In genomic region chr6:90083891-90084290, GRCh38 we compare ENCODE assay signal across 11 cellular contexts.
DNase-seq lines count a peak whose midpoint lies in the region; ATAC-seq and TF ChIP-seq lines count a peak whose summit lies in the region.
"Had no signal": no experiment of that assay in that cellular context is flagged by ENCODE, and none has a peak within 500 bp of the region (broad histone marks: within the 10 kb centered on the region; RNA-seq: fewer than 3 reads in every experiment).

No MANE protein-coding gene starts in this region.

- intact Hi-C loops in OCI-LY7 (cut with micrococcal nuclease; ENCODE audit: unreplicated experiment) = no loop called here

- peak; percentile 51 for DNase-seq in GM12865 (ENCODE audit: low read depth)
- DNase-seq in OCI-LY7 (ENCODE audit: low spot score) = peak; percentile 63
- DNase-seq in central memory CD8-positive, alpha-beta T cell (ENCODE audit: low spot score in 2 of 2) = no peak
- no peak for DNase-seq in DMS 273 treated with DMSO at 0.1 percent for 48 hours (lab: John Stamatoyannopoulos, UW)
- DNase-seq in GM19240 (ENCODE audit: insufficient read length, low spot score) = no peak
- no peak for DNase-seq in anterior cingulate cortex (lab: John Stamatoyannopoulos, UW)
- DNase-seq: DMS79 had no signal

- peaks cover 63% of the 10 kb centered on the region for H3K4me1 ChIP-seq in OCI-LY7 (ENCODE audit: insufficient read depth, low read length, poor library complexity, severe bottlenecking)

- POLR2A ChIA-PET in OCI-LY7 (lab: Charles Lee) = interaction anchor here (0.6 to 1.3 kb wide), 4 partner anchors 9 to 149 kb away, joined by 3 to 4 read pairs (median 4); no protein-coding TSS in a partner anchor

- no peaks in the 10 kb centered on the region for H3K9me3 Mint-ChIP-seq in central memory CD8-positive, alpha-beta T cell
- H3K9me3 Mint-ChIP-seq: neural crest cell, WTC11 had no signal

- no peak overlapping the region for H2AFZ ChIP-seq in OCI-LY7 (ENCODE audit: low read length)

- no peaks in the 10 kb centered on the region for H3K9me3 ChIP-seq in OCI-LY7 (ENCODE audit: low read length)

- H3K4me2 ChIP-seq in OCI-LY7 (ENCODE audit: low read length) = peak overlapping the region; percentile 49

- peaks cover 7% of the 10 kb centered on the region for H3K27me3 Mint-ChIP-seq in central memory CD8-positive, alpha-beta T cell

- no peaks in the 10 kb centered on the region for H3K9me2 ChIP-seq in OCI-LY7 (ENCODE audit: insufficient read depth, low read length)

- CTCF ChIA-PET in OCI-LY7 (lab: Charles Lee; ENCODE audit: unreplicated experiment) = no interaction called here

- H3K79me2 ChIP-seq in OCI-LY7 (ENCODE audit: insufficient read depth, low read depth, low read length) = peaks cover 50% of the 10 kb centered on the region; the same call in 1 of the 2 replicates

- H3K27ac ChIP-seq in OCI-LY7 (ENCODE audit: low read depth, low read length, poor library complexity, severe bottlenecking) = peak overlapping the region; percentile 10

- H3K4me3 ChIP-seq in GM12865 (ENCODE audit: low read depth, low read length) = no peak overlapping the region
- no peak overlapping the region for H3K4me3 ChIP-seq in OCI-LY7 (ENCODE audit: low read depth, low read length, poor library complexity, severe bottlenecking)

- TF ChIP-seq CTCF in GM12865 (IDR thresholded peaks at IDR 0.05; ENCODE audit: insufficient read depth, low read depth, low read length, missing control alignments) = no peak
- TF ChIP-seq CTCF in OCI-LY7 (conservative IDR thresholded peaks at IDR 0.05; ENCODE audit: low read length) = no peak

- peaks cover 23% of the 10 kb centered on the region; the same call in 1 of the 2 replicates for H4K20me1 ChIP-seq in OCI-LY7 (ENCODE audit: insufficient read depth, low read length)

- peaks cover 11% of the 10 kb centered on the region for H3K36me3 Mint-ChIP-seq in central memory CD8-positive, alpha-beta T cell (ENCODE audit: insufficient read depth)
- H3K36me3 Mint-ChIP-seq: WTC11 had no signal

- ATAC-seq in HG02610 (IDR thresholded peaks at IDR 0.05; ENCODE audit: unreplicated experiment) = peak; percentile 31
- no peak for ATAC-seq in central memory CD8-positive, alpha-beta T cell (replicated peaks; ENCODE audit: extremely low read depth, poor library complexity, severe bottlenecking)
- ATAC-seq in HG03108 (IDR thresholded peaks at IDR 0.05; ENCODE audit: unreplicated experiment) = no peak
- ATAC-seq: WTC11 had no signal

- peak overlapping the region; percentile 72 for H3K27ac Mint-ChIP-seq in central memory CD8-positive, alpha-beta T cell (ENCODE audit: low read depth)
- H3K27ac Mint-ChIP-seq: WTC11 had no signal

- H3K4me3 Mint-ChIP-seq in central memory CD8-positive, alpha-beta T cell = peak overlapping the region; percentile 36
- H3K4me3 Mint-ChIP-seq: neural crest cell, WTC11 had no signal

- H3K36me3 ChIP-seq in OCI-LY7 (ENCODE audit: insufficient read depth, low read length) = peaks cover 79% of the 10 kb centered on the region

- no TSS peak for BruUV-seq in OCI-LY7 (replicated peaks; lab: Mats Ljungman, UMichigan)

- peaks cover 39% of the 10 kb centered on the region for H3K4me1 Mint-ChIP-seq in central memory CD8-positive, alpha-beta T cell
- H3K4me1 Mint-ChIP-seq: WTC11 had no signal

Comparison
In these comparisons a context has a peak if more than half of its experiments do, and no peak if none do; other contexts are left out.
1. DNase-seq: peak in GM12865 (single experiment) and OCI-LY7 (single experiment); none in central memory CD8-positive, alpha-beta T cell (0 of 2), DMS 273 treated with DMSO at 0.1 percent for 48 hours (single experiment), GM19240 (single experiment) and anterior cingulate cortex (0 of 58).